14 cellular contexts compared by ENCODE assay signal in genomic region chr9:127884976-127885490, GRCh38. TPM values are rescaled to one million over a fixed set of nuclear protein-coding genes. Genes with fewer than 3 reads are reported as not detected.
DNase-seq lines count a peak whose midpoint lies in the region; ATAC-seq and TF ChIP-seq lines count a peak whose summit lies in the region.
"Had no signal": no experiment of that assay in that cellular context is flagged by ENCODE, and none has a peak within 500 bp of the region (broad histone marks: within the 10 kb centered on the region; RNA-seq: fewer than 3 reads in every experiment).

No MANE protein-coding gene starts in this region.

- H3K4me1 ChIP-seq in ascending aorta (peaks cover 0 to 11% of the 10 kb centered on the region in 2 donors), lower lobe of right lung (peaks cover 8% of the 10 kb centered on the region), testis (peaks cover 26% of the 10 kb centered on the region)

- no peak for TF ChIP-seq POLR2A in testis (IDR thresholded peaks at IDR 0.05)
- TF ChIP-seq POLR2A in erythroblast (IDR thresholded peaks at IDR 0.05; ENCODE audit: low read length): no peak

- WGBS in testis, 2 donors: 63 to 73% methylated on average over 10 to 15 of the region's 15 CpGs

- H3K27ac ChIP-seq in ascending aorta (peak overlapping the region; percentile 59 to 63), lower lobe of right lung (peak overlapping the region; percentile 31), testis (peak overlapping the region; percentile 5 to 46)

- no peak for DNase-seq in activated naive CD4-positive, alpha-beta T cell treated with anti-CD3 and anti-CD28 coated beads, Interleukin-2, amount 50 U/mL, for 72 hours (ENCODE audit: low spot score in 2 of 2)
- no peak for DNase-seq in activated naive CD4-positive, alpha-beta T cell treated with anti-CD3 and anti-CD28 coated beads, Interleukin-2, amount 50 U/mL, for 16 hours
- DNase-seq in ascending aorta (ENCODE audit: low spot score in 2 of 2) (no peak), lower lobe of right lung (no peak), testis (no peak), erythroblast (lab: John Stamatoyannopoulos, UW) (no peak), AML-193 (lab: John Stamatoyannopoulos, UW) (no peak), posterior cingulate gyrus (no peak)
- DNase-seq: ACHN; activated CD4-positive, alpha-beta memory T cell treated with anti-CD3 and anti-CD28 coated beads for 36 hours; activated gamma-delta T cell; kidney; SIG-M5 had no signal

- peak overlapping the region; percentile 23 to 77 for H3K27ac Mint-ChIP-seq in activated naive CD4-positive, alpha-beta T cell treated with anti-CD3 and anti-CD28 coated beads, Interleukin-2, amount 50 U/mL, for 72 hours
- H3K27ac Mint-ChIP-seq: stimulated activated naive CD8-positive, alpha-beta T cell treated with anti-CD3 and anti-CD28 coated beads, Interleukin-15, Interleukin-2, amounts not matched to agents 100 ng/mL and 50 ng/mL, for 24 hours had no signal

- H3K27me3 ChIP-seq in ascending aorta: no peaks in the 10 kb centered on the region
- no peaks in the 10 kb centered on the region for H3K27me3 ChIP-seq in lower lobe of right lung (ENCODE audit: low read depth)
- no peaks in the 10 kb centered on the region for H3K27me3 ChIP-seq in testis

- no peak for ATAC-seq in activated naive CD4-positive, alpha-beta T cell treated with anti-CD3 and anti-CD28 coated beads, Interleukin-2, amount 50 U/mL, for 72 hours
- no peak for ATAC-seq in lower lobe of right lung

- intact Hi-C loops in ascending aorta (cut with DNase I) (no loop called here), lower lobe of right lung (cut with DNase I) (no loop called here), testis (cut with DNase I; ENCODE audit: low total_unique reads) (no loop called here), posterior cingulate gyrus (cut with DNase I) (no loop called here)

- no peaks in the 10 kb centered on the region for H3K9me3 ChIP-seq in ascending aorta
- H3K9me3 ChIP-seq in lower lobe of right lung: no peaks in the 10 kb centered on the region
- H3K9me3 ChIP-seq in testis: no peaks in the 10 kb centered on the region

- no peak overlapping the region for H3K4me3 ChIP-seq in ascending aorta
- no peak overlapping the region for H3K4me3 ChIP-seq in lower lobe of right lung
- no peak overlapping the region for H3K4me3 ChIP-seq in testis

- no peaks in the 10 kb centered on the region for H3K9me3 Mint-ChIP-seq in activated naive CD4-positive, alpha-beta T cell treated with anti-CD3 and anti-CD28 coated beads, Interleukin-2, amount 50 U/mL, for 72 hours
- H3K9me3 Mint-ChIP-seq: activated CD4-positive, alpha-beta memory T cell treated with anti-CD3 and anti-CD28 coated beads for 36 hours; stimulated activated naive CD8-positive, alpha-beta T cell treated with anti-CD3 and anti-CD28 coated beads, Interleukin-15, Interleukin-2, amounts not matched to agents 100 ng/mL and 50 ng/mL, for 24 hours had no signal

- no peak for TF ChIP-seq CTCF in ascending aorta (IDR thresholded peaks at IDR 0.05)
- TF ChIP-seq CTCF in lower lobe of right lung (IDR thresholded peaks at IDR 0.05): no peak
- no peak for TF ChIP-seq CTCF in testis (IDR thresholded peaks at IDR 0.05)

- H3K36me3 ChIP-seq in ascending aorta: peaks cover 36 to 46% of the 10 kb centered on the region in 2 donors
- peaks cover 55% of the 10 kb centered on the region for H3K36me3 ChIP-seq in lower lobe of right lung
- no peaks in the 10 kb centered on the region for H3K36me3 ChIP-seq in testis (ENCODE audit: low read depth, missing control alignments)

- H3K36me3 Mint-ChIP-seq in activated naive CD4-positive, alpha-beta T cell treated with anti-CD3 and anti-CD28 coated beads, Interleukin-2, amount 50 U/mL, for 72 hours: peaks cover 7 to 24% of the 10 kb centered on the region in 2 donors

RNA-seq across cellular contexts. Expression of gene AK1, which starts 7.6 kb away (rescaled TPM):
- 10 to 100 TPM; 19.0 to 31.3 TPM for total RNA-seq in activated naive CD4-positive, alpha-beta T cell treated with anti-CD3 and anti-CD28 coated beads, Interleukin-2, amount 50 U/mL, for 72 hours
- 64.5 TPM for total RNA-seq in ascending aorta
- 185 TPM for total RNA-seq in lower lobe of right lung
- total RNA-seq in testis: 100 to 1,000 TPM in 1 of 2 donors, 10 to 100 TPM in 1; 86.7 to 103 TPM
- 154 TPM for polyA plus RNA-seq in testis (ENCODE audit: insufficient read depth, low read depth, low replicate concordance)

RNA-seq across cellular contexts. Expression of gene ST6GALNAC6, which starts 14.4 kb away (rescaled TPM):
- 10 to 100 TPM; 55.2 to 56.1 TPM for total RNA-seq in activated naive CD4-positive, alpha-beta T cell treated with anti-CD3 and anti-CD28 coated beads, Interleukin-2, amount 50 U/mL, for 72 hours
- total RNA-seq in ascending aorta (172 TPM), lower lobe of right lung (82.0 TPM), testis (10 to 100 TPM; 46.3 to 70.3 TPM)
- 43.0 TPM for polyA plus RNA-seq in testis (ENCODE audit: insufficient read depth, low read depth, low replicate concordance)

RNA-seq across cellular contexts. Expression of gene ENG, which starts 30.6 kb away (rescaled TPM):
- 10 to 100 TPM; 12.9 to 24.1 TPM for total RNA-seq in activated naive CD4-positive, alpha-beta T cell treated with anti-CD3 and anti-CD28 coated beads, Interleukin-2, amount 50 U/mL, for 72 hours
- total RNA-seq in ascending aorta: 675 TPM
- total RNA-seq in lower lobe of right lung: 323 TPM
- 100 to 1,000 TPM; 132 to 214 TPM for total RNA-seq in testis
- 144 TPM for polyA plus RNA-seq in testis (ENCODE audit: insufficient read depth, low read depth, low replicate concordance)

RNA-seq across cellular contexts. Expression of gene ST6GALNAC4, which starts 31.8 kb away (rescaled TPM):
- total RNA-seq in activated naive CD4-positive, alpha-beta T cell treated with anti-CD3 and anti-CD28 coated beads, Interleukin-2, amount 50 U/mL, for 72 hours: 10 to 100 TPM; 24.5 to 43.2 TPM
- total RNA-seq in ascending aorta (134 TPM), lower lobe of right lung (45.6 TPM), testis (10 to 100 TPM; 18.8 to 24.7 TPM)
- 10.3 TPM for polyA plus RNA-seq in testis (ENCODE audit: insufficient read depth, low read depth, low replicate concordance)

RNA-seq across cellular contexts. Expression of gene PIP5KL1, which starts 45.5 kb away (rescaled TPM):
- total RNA-seq in activated naive CD4-positive, alpha-beta T cell treated with anti-CD3 and anti-CD28 coated beads, Interleukin-2, amount 50 U/mL, for 72 hours: 1 to 10 TPM; 4.0 to 6.8 TPM
- total RNA-seq in ascending aorta (not detected), lower lobe of right lung (11.5 TPM), testis (10 to 100 TPM in 1 of 2 donors, 1 to 10 TPM in 1; 8.4 to 10.2 TPM)
- 3.9 TPM for polyA plus RNA-seq in testis (ENCODE audit: insufficient read depth, low read depth, low replicate concordance)

Comparison
In these comparisons a context has a peak if more than half of its experiments do, and no peak if none do; other contexts are left out.
1. RNA of gene ENG, which starts 30.6 kb away (total RNA-seq): 675 TPM in ascending aorta (single experiment), 323 TPM in lower lobe of right lung (single experiment) and 132 to 214 TPM in testis; 12.9 to 24.1 TPM in activated naive CD4-positive, alpha-beta T cell treated with anti-CD3 and anti-CD28 coated beads, Interleukin-2, amount 50 U/mL, for 72 hours; every median in the first group is over 4 times any median in the second.
2. Peak in every context shown above with its lines, with median percentiles within 50 percentile points of each other: H3K27ac ChIP-seq.